8 cellular contexts compared by ENCODE assay signal in the genomic region with DNA sequence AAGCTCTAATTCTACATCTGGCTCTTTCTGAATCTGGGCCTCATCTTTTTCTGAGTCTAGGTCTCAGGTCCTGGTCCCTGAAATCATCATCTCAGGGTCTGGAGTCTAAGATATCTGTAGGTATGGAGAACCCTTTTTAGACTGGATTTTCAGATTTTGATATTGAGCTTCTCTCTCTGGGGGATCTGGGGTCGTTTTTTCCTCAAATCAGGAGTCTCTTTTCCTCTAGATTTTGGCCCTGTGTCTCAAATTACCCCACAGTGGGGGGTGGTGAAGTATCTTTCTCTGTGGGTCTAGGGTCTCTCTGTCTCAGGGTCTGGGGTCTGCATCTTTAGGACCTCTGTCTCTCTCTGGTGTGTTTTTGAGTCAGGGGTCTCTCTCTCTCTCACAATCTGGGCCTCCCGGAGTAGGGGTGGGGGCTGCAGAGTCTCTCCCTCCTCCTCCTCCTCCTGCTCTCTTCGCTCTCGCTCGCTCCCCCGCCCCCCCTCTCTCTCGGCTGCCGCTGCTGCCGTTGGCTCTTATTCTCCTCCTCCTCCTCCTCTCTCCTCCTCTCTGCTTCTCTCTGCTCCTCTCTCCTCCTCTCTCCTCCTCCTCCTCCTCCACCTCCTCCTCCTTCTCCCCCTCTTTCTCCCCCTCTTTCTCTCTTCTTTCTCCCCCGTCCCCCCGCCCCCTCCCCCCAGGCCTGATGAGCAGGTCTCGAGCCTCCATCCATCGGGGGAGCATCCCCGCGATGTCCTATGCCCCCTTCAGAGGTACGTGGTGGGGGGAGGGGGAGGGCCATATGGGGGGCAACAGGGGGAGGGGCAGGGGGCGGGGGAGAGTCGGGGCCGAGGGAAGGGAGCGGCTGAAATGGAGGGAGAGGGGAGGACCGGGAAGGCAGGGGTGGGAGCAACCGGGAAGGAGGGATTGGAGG. TPM values are rescaled to one million over a fixed set of nuclear protein-coding genes. Genes with fewer than 3 reads are reported as not detected.
DNase-seq lines count a peak whose midpoint lies in the region; ATAC-seq and TF ChIP-seq lines count a peak whose summit lies in the region.

SYNGAP1 (plus strand) TSS at position 486 of the 913 bp plus-strand sequence; CDS start at position 686, 200 bp downstream.

- peaks cover 65% of the 10 kb centered on the region for H3K4me1 ChIP-seq in ectodermal cell (ENCODE audit: control insufficient read depth, insufficient read depth, low read length)

- H3K4me1 Mint-ChIP-seq in mesothelial cell of epicardium = peaks cover 69% of the 10 kb centered on the region

- no peaks in the 10 kb centered on the region for H3K27me3 Mint-ChIP-seq in mesothelial cell of epicardium (ENCODE audit: low read depth)

- H3K4me3 Mint-ChIP-seq in mesothelial cell of epicardium = peak within 1 kb of the TSS; percentile 94

- H3K27ac ChIP-seq in ectodermal cell (ENCODE audit: insufficient read depth, low read depth, low read length, poor library complexity, severe bottlenecking) (peak within 1 kb of the TSS; percentile 89), substantia nigra (ENCODE audit: low read depth, low read length, poor library complexity, severe bottlenecking) (peak within 1 kb of the TSS; percentile 97)

- WGBS in ectodermal cell, 2 experiments = 0 to 1% methylated on average over 16 of the region's 22 CpGs

- no peaks in the 10 kb centered on the region for H3K9me3 Mint-ChIP-seq in mesothelial cell of epicardium

- no peak for ATAC-seq in GM21528 (IDR thresholded peaks at IDR 0.05; ENCODE audit: low FRiP score, unreplicated experiment)

- peak within 1 kb of the TSS; percentile 61 for H3K4me3 ChIP-seq in WI38 (ENCODE audit: low read depth, low read length)
- peak within 1 kb of the TSS; percentile 70 for H3K4me3 ChIP-seq in ectodermal cell (ENCODE audit: insufficient read depth, low read depth, low read length)

- peak within 1 kb of the TSS; percentile 98 for H3K27ac Mint-ChIP-seq in mesothelial cell of epicardium

- peaks cover 24% of the 10 kb centered on the region for H3K36me3 ChIP-seq in ectodermal cell (ENCODE audit: control insufficient read depth, insufficient read depth, low read length)

- TF ChIP-seq CTCF in WI38 (IDR thresholded peaks at IDR 0.05; ENCODE audit: low read depth, low read length) = no peak
- TF ChIP-seq CTCF in mesothelial cell of epicardium (IDR thresholded peaks at IDR 0.05; ENCODE audit: unreplicated experiment) = no peak

- H3K9me3 ChIP-seq in ectodermal cell (ENCODE audit: control insufficient read depth, low read length) = no peaks in the 10 kb centered on the region

- DNase-seq in NCI-H1417 (lab: John Stamatoyannopoulos, UW) (peak; percentile 5 to 55 (median 47)), NCI-H1417 treated with DMSO at 0.1 percent for 48 hours (lab: John Stamatoyannopoulos, UW) (no peak), mesothelial cell of epicardium (ENCODE audit: low spot score in 2 of 2, unreplicated experiment in 2 of 2) (no peak), substantia nigra (lab: John Stamatoyannopoulos, UW) (peak in 21 of 49 donors; percentile 5 to 58 (median 22)), NK-92 (lab: John Stamatoyannopoulos, UW; ENCODE audit: unreplicated experiment) (no peak)

- peaks cover 13% of the 10 kb centered on the region for H3K36me3 Mint-ChIP-seq in mesothelial cell of epicardium

- H3K27me3 ChIP-seq in ectodermal cell (ENCODE audit: control insufficient read depth, insufficient read depth, low read length, poor library complexity, severe bottlenecking) = no peaks in the 10 kb centered on the region

RNA-seq across cellular contexts. Expression of gene SYNGAP1, which starts in this region (rescaled TPM):
- 146 TPM for polyA plus RNA-seq in ectodermal cell (2013, experiment 1 of 4)
- 158 TPM for polyA plus RNA-seq in ectodermal cell (2013, experiment 2 of 4)
- 90.5 TPM for polyA plus RNA-seq in ectodermal cell (2013, experiment 3 of 4)
- 110 TPM for polyA plus RNA-seq in ectodermal cell (2013, experiment 4 of 4)
- total RNA-seq in mesothelial cell of epicardium = 57.7 to 66.1 TPM (median 65.1 TPM) in 3 replicates

Comparison
In these comparisons a context has a peak if more than half of its experiments do, and no peak if none do; other contexts are left out.
1. DNase-seq: peak in NCI-H1417 (3 of 3); none in NCI-H1417 treated with DMSO at 0.1 percent for 48 hours (single experiment), mesothelial cell of epicardium (0 of 2) and NK-92 (single experiment).